ENCODE assay signal across 8 cellular contexts in genomic region chr1:114716304-114717158, GRCh38. TPM values are rescaled to one million over a fixed set of nuclear protein-coding genes. Genes with fewer than 3 reads are reported as not detected.
DNase-seq lines count a peak whose midpoint lies in the region; ATAC-seq, FAIRE-seq and TF ChIP-seq lines count a peak whose summit lies in the region.

Gene NRAS, minus strand, starts transcription at chr1:114716771. Its CDS starts 611 bp downstream, at chr1:114716160.

- peak within 1 kb of the TSS; percentile 74 to 89 for H3K27ac ChIP-seq in kidney (ENCODE audit: low read depth in 2 of 2, low read length in 2 of 2)

- no peaks in the 10 kb centered on the region for H3K9me3 ChIP-seq in kidney (ENCODE audit: control insufficient read depth in 1 of 2, low read length in 2 of 2)

- TF ChIP-seq CTCF in kidney (IDR thresholded peaks at IDR 0.05; ENCODE audit: borderline replicate concordance, extremely low read depth, insufficient read depth) = no peak

- intact Hi-C loops in kidney (cut with DNase I) = no loop called here

- DNase-seq in Ammon's horn (ENCODE audit: low spot score) (peak; percentile 88), NCI-H446 treated with DMSO at 0.1 percent for 48 hours (lab: John Stamatoyannopoulos, UW) (peak; percentile 61), cerebellum (ENCODE audit: low spot score) (peak; percentile 88), kidney (peak; percentile 98)
- peak; percentile 93 for DNase-seq in activated CD4-positive, alpha-beta T cell treated with anti-CD3 and anti-CD28 coated beads for 1 hour
- peak; percentile 86 to 94 for DNase-seq in stimulated activated CD4-positive, alpha-beta T cell treated with anti-CD3 and anti-CD28 coated beads, Interleukin-15, amount 100 ng/mL, for 1 hour (ENCODE audit: low read depth in 1 of 2, low spot score in 1 of 2)

- ATAC-seq in HG03378 (IDR thresholded peaks at IDR 0.05; ENCODE audit: unreplicated experiment) = peak; percentile 87

- H3K4me3 ChIP-seq in kidney (ENCODE audit: low read length in 2 of 2) = peak within 1 kb of the TSS; percentile 93 to 99

- peaks cover 31 to 37% of the 10 kb centered on the region in 2 donors for H3K36me3 ChIP-seq in kidney (ENCODE audit: control insufficient read depth in 1 of 2, insufficient read depth in 2 of 2, low read length in 2 of 2)

- no peak for FAIRE-seq in kidney (lab: Jason Lieb, UNC)

- peaks cover 0 to 6% of the 10 kb centered on the region in 2 donors for H3K4me1 ChIP-seq in kidney (ENCODE audit: control insufficient read depth in 1 of 2, insufficient read depth in 1 of 2, low read depth in 1 of 2, low read length in 2 of 2)

- peak; percentile 69 for TF ChIP-seq POLR2A in GM19099 (IDR thresholded peaks at IDR 0.05; ENCODE audit: extremely low read depth, insufficient read length, low read depth)

- H3K9ac ChIP-seq in kidney (ENCODE audit: low read length in 2 of 2) = peak within 1 kb of the TSS; percentile 88 to 98

RNA-seq across cellular contexts. Expression of gene NRAS, which starts in this region (rescaled TPM):
- total RNA-seq in cerebellum (49.7 TPM), kidney (35.2 TPM)
- 13.3 TPM for polyA plus RNA-seq in kidney (ENCODE audit: insufficient read depth, low read depth, low replicate concordance)

Comparison
In these comparisons a context has a peak if more than half of its experiments do, and no peak if none do; other contexts are left out.
1. Peak in every context shown above with its lines: DNase-seq, ATAC-seq, H3K4me3 ChIP-seq and H3K27ac ChIP-seq.